8 cellular contexts compared by ENCODE assay signal in genomic region chr1:225896937-225897549, GRCh38. TPM values are rescaled to one million over a fixed set of nuclear protein-coding genes. Genes with fewer than 3 reads are reported as not detected.
A peak's percentile ranks its signal among the peaks of the same experiment; 100 is the strongest.
DNase-seq lines count a peak whose midpoint lies in the region; ATAC-seq and TF ChIP-seq lines count a peak whose summit lies in the region.

No MANE protein-coding gene starts in this region.

- peak; percentile 100 for ATAC-seq in GM18858 (IDR thresholded peaks at IDR 0.05; ENCODE audit: unreplicated experiment)
- peak; percentile 100 for ATAC-seq in HG02798 (IDR thresholded peaks at IDR 0.05; ENCODE audit: poor library complexity, unreplicated experiment)
- peak; percentile 99 to 100 for ATAC-seq in activated T-cell treated with anti-CD3 and anti-CD28 coated beads, Interleukin-2, amount 50 U/mL, for 72 hours (replicated peaks in 1 of 2)
- peak; percentile 72 for ATAC-seq in lung (ENCODE audit: insufficient read depth, low FRiP score)

- no peaks in the 10 kb centered on the region for H3K9me3 Mint-ChIP-seq in activated T-cell treated with anti-CD3 and anti-CD28 coated beads, Interleukin-2, amount 50 U/mL, for 72 hours

- H3K27me3 ChIP-seq in lung (ENCODE audit: control insufficient read depth, insufficient read depth) = no peaks in the 10 kb centered on the region

- peaks cover 0 to 2% of the 10 kb centered on the region in 2 donors for H3K36me3 Mint-ChIP-seq in activated T-cell treated with anti-CD3 and anti-CD28 coated beads, Interleukin-2, amount 50 U/mL, for 72 hours (ENCODE audit: insufficient read depth in 2 of 2)

- H3K27me3 Mint-ChIP-seq in activated T-cell treated with anti-CD3 and anti-CD28 coated beads, Interleukin-2, amount 50 U/mL, for 72 hours (ENCODE audit: low read depth) = no peaks in the 10 kb centered on the region

- H3K4me1 ChIP-seq in lung (ENCODE audit: control insufficient read depth in 2 of 2, insufficient read depth in 2 of 2, low read length in 2 of 2) = peaks cover 0 to 4% of the 10 kb centered on the region in 2 donors

- 34 to 42% methylated on average over 7 of the region's 7 CpGs for WGBS in lung, 2 donors

- DNase-seq in NCI-H2196 treated with DMSO at 0.1 percent for 48 hours (lab: John Stamatoyannopoulos, UW; ENCODE audit: unreplicated experiment) (peak; percentile 64), lung (ENCODE audit: low spot score) (no peak), iPS-NIHi7 (ENCODE audit: extremely low spot score) (no peak), medulla oblongata (ENCODE audit: extremely low spot score) (no peak), HUDEP-2 (lab: John Stamatoyannopoulos, UW; ENCODE audit: unreplicated experiment in 76 of 76) (no peak)
- peak; percentile 77 to 79 for DNase-seq in activated T-cell treated with anti-CD3 and anti-CD28 coated beads, Interleukin-2, amount 50 U/mL, for 72 hours

- H3K4me3 ChIP-seq in lung = no peak overlapping the region

- peak overlapping the region in 1 of 2 donors; percentile 66 for H3K27ac ChIP-seq in lung (ENCODE audit: low read depth in 1 of 2, low read length in 1 of 2)

- no peaks in the 10 kb centered on the region for H3K36me3 ChIP-seq in lung (ENCODE audit: control insufficient read depth in 2 of 2, insufficient read depth in 2 of 2, low read length in 2 of 2)

- H3K9me3 ChIP-seq in lung (ENCODE audit: control insufficient read depth in 2 of 2, insufficient read depth in 1 of 2, low read length in 1 of 2) = no peaks in the 10 kb centered on the region

- H3K4me3 Mint-ChIP-seq in activated T-cell treated with anti-CD3 and anti-CD28 coated beads, Interleukin-2, amount 50 U/mL, for 72 hours = peak overlapping the region; percentile 81 to 85

- TF ChIP-seq CTCF in lung (IDR thresholded peaks at IDR 0.05; ENCODE audit: control extremely low read depth, extremely low read depth) = no peak

- H3K27ac Mint-ChIP-seq in activated T-cell treated with anti-CD3 and anti-CD28 coated beads, Interleukin-2, amount 50 U/mL, for 72 hours = peak overlapping the region; percentile 79

- peaks cover 53% of the 10 kb centered on the region for H3K4me1 Mint-ChIP-seq in activated T-cell treated with anti-CD3 and anti-CD28 coated beads, Interleukin-2, amount 50 U/mL, for 72 hours (ENCODE audit: low read depth)

RNA-seq across cellular contexts. Expression of gene LEFTY1, which starts 8.1 kb away (rescaled TPM):
- not detected for total RNA-seq in activated T-cell treated with anti-CD3 and anti-CD28 coated beads, Interleukin-2, amount 50 U/mL, for 72 hours
- total RNA-seq in lung = 1 to 10 TPM in 1 of 2 donors, under 1 TPM in 1; 0.40 to 2.1 TPM
- under 1 TPM; 0.12 to 0.29 TPM for polyA plus RNA-seq in lung

RNA-seq across cellular contexts. Expression of gene TMEM63A, which starts 14.9 kb away (rescaled TPM):
- total RNA-seq in activated T-cell treated with anti-CD3 and anti-CD28 coated beads, Interleukin-2, amount 50 U/mL, for 72 hours = 10 to 100 TPM; 44.9 to 49.7 TPM
- 100 to 1,000 TPM in 1 of 2 donors, 10 to 100 TPM in 1; 95.5 to 108 TPM for total RNA-seq in lung
- polyA plus RNA-seq in lung = 10 to 100 TPM; 26.1 to 50.6 TPM

RNA-seq across cellular contexts. Expression of gene PYCR2, which starts 27.0 kb away (rescaled TPM):
- total RNA-seq in activated T-cell treated with anti-CD3 and anti-CD28 coated beads, Interleukin-2, amount 50 U/mL, for 72 hours = 100 to 1,000 TPM; 144 to 152 TPM
- 10 to 100 TPM; 32.6 to 85.4 TPM for total RNA-seq in lung
- 100 to 1,000 TPM in 1 of 2 donors, 10 to 100 TPM in 1; 84.1 to 105 TPM for polyA plus RNA-seq in lung

RNA-seq across cellular contexts. Expression of gene LEFTY2, which starts 44.0 kb away (rescaled TPM):
- not detected for total RNA-seq in activated T-cell treated with anti-CD3 and anti-CD28 coated beads, Interleukin-2, amount 50 U/mL, for 72 hours
- under 1 TPM; 0.48 to 0.52 TPM for total RNA-seq in lung
- under 1 TPM; 0.11 to 0.22 TPM for polyA plus RNA-seq in lung

Comparison
In these comparisons a context has a peak if more than half of its experiments do, and no peak if none do; other contexts are left out.
1. DNase-seq: peak in NCI-H2196 treated with DMSO at 0.1 percent for 48 hours (single experiment) and activated T-cell treated with anti-CD3 and anti-CD28 coated beads, Interleukin-2, amount 50 U/mL, for 72 hours (2 of 2); none in lung (single experiment), iPS-NIHi7 (single experiment), medulla oblongata (single experiment) and HUDEP-2 (0 of 76).
2. Peak in every context shown above with its lines, with median percentiles within 50 percentile points of each other: ATAC-seq.